8 cellular contexts compared by ENCODE assay signal in the genomic region with DNA sequence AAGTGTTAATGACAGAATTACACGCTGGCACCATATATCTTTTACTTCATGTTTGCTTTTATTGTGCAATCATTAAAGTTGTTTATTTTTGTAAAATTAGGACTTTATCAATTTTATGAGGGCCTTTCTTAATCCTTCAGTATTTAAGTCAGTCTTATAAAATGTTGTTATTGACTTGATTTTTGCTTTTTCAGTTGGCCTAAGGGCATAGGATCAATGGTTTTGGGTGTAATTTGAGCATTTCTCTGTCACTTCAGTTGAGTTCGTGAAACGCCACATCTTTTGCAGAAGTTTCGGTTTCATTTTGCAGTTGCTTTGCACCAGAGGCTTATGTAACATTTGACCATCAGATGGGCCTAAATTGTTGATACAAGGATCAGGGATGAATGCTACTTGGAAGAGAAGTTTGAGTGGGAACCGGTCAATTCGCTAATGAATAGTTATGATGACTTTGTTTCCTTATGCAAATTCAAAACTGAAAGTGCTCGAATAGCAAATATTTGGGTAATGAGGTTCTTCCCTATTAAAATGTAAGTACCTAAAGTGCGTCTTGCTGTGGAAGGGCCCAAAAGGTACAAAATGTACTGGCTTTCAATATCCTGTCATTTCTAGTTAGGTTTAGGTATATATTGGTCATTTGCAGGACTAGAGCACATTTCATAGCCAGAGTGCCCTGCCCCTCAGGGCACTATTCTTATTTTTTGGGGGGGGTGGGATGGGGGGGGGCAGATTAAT.
DNase-seq lines count a peak whose midpoint lies in the region; ATAC-seq and TF ChIP-seq lines count a peak whose summit lies in the region.

No MANE protein-coding gene starts in this region.

- H3K27ac ChIP-seq in right lobe of liver, result peak overlapping the region; percentile 53 to 97 (median 82)
- no peak overlapping the region for H3K27ac ChIP-seq in foreskin keratinocyte

- H3K4me1 ChIP-seq in right lobe of liver, result peaks cover 0 to 18% (median 3%) of the 10 kb centered on the region in 4 donors
- no peaks in the 10 kb centered on the region for H3K4me1 ChIP-seq in foreskin keratinocyte

- peak overlapping the region; percentile 15 to 46 (median 45) for H3K4me3 ChIP-seq in right lobe of liver

- H3K36me3 ChIP-seq in right lobe of liver, result no peaks in the 10 kb centered on the region

- TF ChIP-seq POLR2A in right lobe of liver (IDR thresholded peaks at IDR 0.05), result no peak

- DNase-seq in DMS53 (lab: John Stamatoyannopoulos, UW), result peak; percentile 67
- peak; percentile 20 for DNase-seq in RPMI8226
- DNase-seq in right lobe of liver, result no peak
- no peak for DNase-seq in foreskin keratinocyte
- DNase-seq in 8988T, result no peak
- DNase-seq in iPS-NIHi7 (ENCODE audit: extremely low spot score), result no peak
- no peak for DNase-seq in iPS-NIHi11 (ENCODE audit: low spot score)

- no peaks in the 10 kb centered on the region for H3K9me3 ChIP-seq in right lobe of liver

- TF ChIP-seq CTCF in right lobe of liver (IDR thresholded peaks at IDR 0.05) (no peak), foreskin keratinocyte (conservative IDR thresholded peaks at IDR 0.05) (no peak)

- WGBS in right lobe of liver (ENCODE audit: insufficient coverage, low coverage, low lambda C conversion rate, missing lambda C conversion rate), result 7% methylated on average over 8 of the region's 8 CpGs

- intact Hi-C loops in right lobe of liver (cut with DNase I), result no loop called here

- no peaks in the 10 kb centered on the region for H3K27me3 ChIP-seq in right lobe of liver
- no peaks in the 10 kb centered on the region for H3K27me3 ChIP-seq in foreskin keratinocyte

- ATAC-seq in GM21723 (IDR thresholded peaks at IDR 0.05; ENCODE audit: unreplicated experiment) (peak; percentile 73), right lobe of liver (peak; percentile 70 to 85 (median 76)), foreskin keratinocyte (no peak)

Comparison
In these comparisons a context has a peak if more than half of its experiments do, and no peak if none do; other contexts are left out.
1. DNase-seq: peak in DMS53 (single experiment) and RPMI8226 (single experiment); none in right lobe of liver (0 of 3), foreskin keratinocyte (0 of 2), 8988T (single experiment), iPS-NIHi7 (single experiment) and iPS-NIHi11 (single experiment).